ENCODE assay signal across 25 cellular contexts in genomic region chr14:31167032-31167431, GRCh38.
"Had no signal": no experiment of that assay in that cellular context is flagged by ENCODE, and none has a peak within 500 bp of the region (broad histone marks: within the 10 kb centered on the region; RNA-seq: fewer than 3 reads in every experiment).

No MANE protein-coding gene starts in this region.

- H3K4me3 Mint-ChIP-seq: activated naive CD8-positive, alpha-beta T cell; effector memory CD8-positive, alpha-beta T cell; nephron; stimulated activated naive B cell treated with anti-CD40 and anti-IgM and Interleukin-4, amounts not matched to agents 10 μg/mL and 1 μg/mL and 100 μg/mL, for 72 hours had no signal

- H3K27me3 Mint-ChIP-seq: activated naive CD8-positive, alpha-beta T cell; effector memory CD8-positive, alpha-beta T cell; stimulated activated naive B cell treated with anti-CD40 and anti-IgM and Interleukin-4, amounts not matched to agents 10 μg/mL and 1 μg/mL and 100 μg/mL, for 72 hours had no signal

- H3K9me3 Mint-ChIP-seq: effector memory CD8-positive, alpha-beta T cell; nephron; stimulated activated naive B cell treated with anti-CD40 and anti-IgM and Interleukin-4, amounts not matched to agents 10 μg/mL and 1 μg/mL and 100 μg/mL, for 72 hours had no signal

- H3K27me3 ChIP-seq: body of pancreas, cardiac muscle cell, foreskin keratinocyte, left lung, suprapubic skin, transverse colon had no signal

- H3K27ac ChIP-seq: body of pancreas, cardiac muscle cell, foreskin keratinocyte had no signal

- FAIRE-seq: islet of Langerhans, urothelium cell line had no signal

- H3K27ac Mint-ChIP-seq: activated naive CD8-positive, alpha-beta T cell; nephron; stimulated activated naive B cell treated with anti-CD40 and anti-IgM and Interleukin-4, amounts not matched to agents 10 μg/mL and 1 μg/mL and 100 μg/mL, for 72 hours had no signal

- H3K4me1 Mint-ChIP-seq: nephron; stimulated activated naive B cell treated with anti-CD40 and anti-IgM and Interleukin-4, amounts not matched to agents 10 μg/mL and 1 μg/mL and 100 μg/mL, for 72 hours had no signal

- H3K4me3 ChIP-seq: body of pancreas, cardiac muscle cell, coronary artery, left lung, suprapubic skin, transverse colon had no signal

- ATAC-seq: body of pancreas; effector memory CD8-positive, alpha-beta T cell; foreskin keratinocyte; stimulated activated naive B cell treated with anti-CD40 and anti-IgM and Interleukin-4, amounts not matched to agents 10 μg/mL and 1 μg/mL and 100 μg/mL, for 72 hours had no signal

- H3K9me3 ChIP-seq: body of pancreas, left lung, suprapubic skin, transverse colon had no signal

- DNase-seq: activated CD4-positive, alpha-beta T cell treated with anti-CD3 and anti-CD28 coated beads for 4 hours; activated CD4-positive, alpha-beta T cell treated with anti-CD3 and anti-CD28 coated beads, Interleukin-2, amount 50 U/mL, for 4 hours; activated CD8-positive, alpha-beta memory T cell treated with anti-CD3 and anti-CD28 coated beads for 24 hours; activated effector memory CD4-positive, alpha-beta T cell treated with Interleukin-2 at 50 U/mL for 16 hours; activated naive CD4-positive, alpha-beta T cell treated with Interleukin-2 at 50 U/mL for 16 hours; anterior cingulate cortex; body of pancreas; cerebellar nuclear complex; effector memory CD8-positive, alpha-beta T cell; foreskin keratinocyte; glutamatergic neuron; left lung; mammary epithelial cell; posterior cingulate gyrus; stimulated activated CD4-positive, alpha-beta T cell treated with anti-CD3 and anti-CD28 coated beads, Interleukin-15, amount 100 ng/mL, for 24 hours; stimulated activated CD4-positive, alpha-beta T cell treated with anti-CD3 and anti-CD28 coated beads, Interleukin-2, amount 100 ng/mL, for 24 hours; stimulated activated naive B cell treated with anti-CD40 and anti-IgM and Interleukin-4, amounts not matched to agents 10 μg/mL and 1 μg/mL and 100 μg/mL, for 72 hours; transverse colon had no signal
